In genomic region chr5:76325876-76326491, GRCh38 we compare ENCODE assay signal across 10 cellular contexts.
A peak's percentile ranks its signal among the peaks of the same experiment; 100 is the strongest.
DNase-seq lines count a peak whose midpoint lies in the region; ATAC-seq and TF ChIP-seq lines count a peak whose summit lies in the region.
"Had no signal": no experiment of that assay in that cellular context is flagged by ENCODE, and none has a peak within 500 bp of the region (broad histone marks: within the 10 kb centered on the region; RNA-seq: fewer than 3 reads in every experiment).

No MANE protein-coding gene starts in this region.

- H3K27me3 ChIP-seq in DOHH2 (ENCODE audit: control insufficient read depth, low read length) (no peaks in the 10 kb centered on the region), endodermal cell (ENCODE audit: control insufficient read depth, insufficient read depth, low read length, poor library complexity, severe bottlenecking) (no peaks in the 10 kb centered on the region)
- H3K27me3 ChIP-seq: esophagus squamous epithelium had no signal

- H3K4me2 ChIP-seq in DOHH2 (ENCODE audit: low read length) = peak overlapping the region; percentile 64

- peaks cover 3% of the 10 kb centered on the region for H3K36me3 Mint-ChIP-seq in T-cell
- H3K36me3 Mint-ChIP-seq in endodermal cell (ENCODE audit: low read depth) = peaks cover 5% of the 10 kb centered on the region
- H3K36me3 Mint-ChIP-seq in progenitor cell of endocrine pancreas (ENCODE audit: insufficient read depth) = no peaks in the 10 kb centered on the region

- H3K36me3 ChIP-seq in DOHH2 (ENCODE audit: control insufficient read depth, low read length) (no peaks in the 10 kb centered on the region), endodermal cell (ENCODE audit: control insufficient read depth, insufficient read depth, low read length) (no peaks in the 10 kb centered on the region)
- H3K36me3 ChIP-seq: esophagus squamous epithelium had no signal

- H3K27ac Mint-ChIP-seq in T-cell (peak overlapping the region; percentile 96 to 97), endodermal cell (no peak overlapping the region), progenitor cell of endocrine pancreas (peak overlapping the region; percentile 86)

- no peaks in the 10 kb centered on the region for H3K79me2 ChIP-seq in DOHH2 (ENCODE audit: control insufficient read depth, low read length)

- WGBS in endodermal cell (ENCODE audit: insufficient coverage in 1 of 2, insufficient read length in 1 of 2), 2 experiments = 0 to 53% methylated on average over 1 to 3 of the region's 3 CpGs

- H3K4me1 Mint-ChIP-seq in T-cell = peaks cover 63 to 73% (median 68%) of the 10 kb centered on the region in 3 donors
- peaks cover 56% of the 10 kb centered on the region for H3K4me1 Mint-ChIP-seq in endodermal cell
- H3K4me1 Mint-ChIP-seq in progenitor cell of endocrine pancreas (ENCODE audit: low read depth) = peaks cover 37% of the 10 kb centered on the region

- TF ChIP-seq CTCF in DOHH2 (IDR thresholded peaks at IDR 0.05; ENCODE audit: low read depth, low read length, poor library complexity, severe bottlenecking) = no peak
- TF ChIP-seq CTCF in endodermal cell (conservative IDR thresholded peaks at IDR 0.05) = no peak
- no peak for TF ChIP-seq CTCF in progenitor cell of endocrine pancreas (IDR thresholded peaks at IDR 0.05; ENCODE audit: unreplicated experiment)

- H3K4me3 ChIP-seq in DOHH2 (ENCODE audit: low read length) (peak overlapping the region; percentile 49), endodermal cell (ENCODE audit: low read length) (no peak overlapping the region)
- H3K4me3 ChIP-seq: esophagus squamous epithelium had no signal

- H3K9me2 ChIP-seq in DOHH2 (replicated peaks; ENCODE audit: control insufficient read depth, low read length) = no peaks in the 10 kb centered on the region

- no peaks in the 10 kb centered on the region for H3K27me3 Mint-ChIP-seq in T-cell
- peaks cover 3% of the 10 kb centered on the region for H3K27me3 Mint-ChIP-seq in endodermal cell (ENCODE audit: insufficient read depth)
- H3K27me3 Mint-ChIP-seq in progenitor cell of endocrine pancreas = no peaks in the 10 kb centered on the region

- H3K27ac ChIP-seq in DOHH2 (ENCODE audit: low read depth, low read length) (no peak overlapping the region), endodermal cell (ENCODE audit: low read depth, low read length) (peak overlapping the region; percentile 67)

- DNase-seq in T-cell (peak in 31 of 34 experiments; percentile 11 to 66 (median 36)), endodermal cell (no peak), progenitor cell of endocrine pancreas (ENCODE audit: low spot score, unreplicated experiment) (no peak), SKM-1 treated with dmso at 0.1 percent for 144 hours (lab: John Stamatoyannopoulos, UW; ENCODE audit: unreplicated experiment) (no peak), OCI-M1 (lab: John Stamatoyannopoulos, UW) (no peak), DMS 273 treated with DMSO at 0.1 percent for 48 hours (lab: John Stamatoyannopoulos, UW) (no peak)
- DNase-seq: esophagus squamous epithelium, NCI-H146 had no signal

- POLR2A ChIA-PET in T-cell (lab: Charles Lee) = interaction anchor here (0.7 to 1.6 kb wide), 5 partner anchors 9 to 289 kb away, joined by 3 to 5 read pairs (median 4); partner anchors contain the start of gene IQGAP2 (in 1 of the 2)

- H3K4me3 Mint-ChIP-seq in T-cell (peak overlapping the region; percentile 55 to 76 (median 61)), endodermal cell (peak overlapping the region; percentile 47), progenitor cell of endocrine pancreas (ENCODE audit: low read depth) (peak overlapping the region; percentile 55)

- peaks cover 23% of the 10 kb centered on the region for H3K4me1 ChIP-seq in DOHH2 (ENCODE audit: control insufficient read depth, low read length)
- H3K4me1 ChIP-seq in endodermal cell (ENCODE audit: control insufficient read depth, insufficient read depth, low read length) = peaks cover 30% of the 10 kb centered on the region

- H3K9me3 ChIP-seq in DOHH2 (ENCODE audit: control insufficient read depth, insufficient read depth, low read length) = no peaks in the 10 kb centered on the region
- H3K9me3 ChIP-seq in endodermal cell (ENCODE audit: control insufficient read depth, low read length) = no peaks in the 10 kb centered on the region

- no peaks in the 10 kb centered on the region for H4K20me1 ChIP-seq in DOHH2 (ENCODE audit: control insufficient read depth, insufficient read depth, low read depth, low read length)

- H3K9me3 Mint-ChIP-seq in T-cell = peaks cover 0 to 12% (median 8%) of the 10 kb centered on the region in 3 donors
- peaks cover 19% of the 10 kb centered on the region for H3K9me3 Mint-ChIP-seq in endodermal cell
- peaks cover 6% of the 10 kb centered on the region for H3K9me3 Mint-ChIP-seq in progenitor cell of endocrine pancreas (ENCODE audit: low read depth)

- ATAC-seq in T-cell (replicated peaks in 1 of 4) = peak; percentile 84 to 94 (median 91)
- ATAC-seq in HG02588 (IDR thresholded peaks at IDR 0.05; ENCODE audit: unreplicated experiment) = no peak

- no peak overlapping the region for H3K9ac ChIP-seq in endodermal cell (ENCODE audit: extremely low read depth, low read length, poor library complexity, severe bottlenecking)

- CTCF ChIA-PET in T-cell (lab: Charles Lee) = interaction anchor here (0.7 to 0.9 kb wide), 6 partner anchors 80 to 445 kb away, joined by 3 to 5 read pairs (median 4); no protein-coding TSS in a partner anchor

- no peaks in the 10 kb centered on the region for H3F3A ChIP-seq in DOHH2 (ENCODE audit: control insufficient read depth, insufficient read depth)

Comparison
In these comparisons a context has a peak if more than half of its experiments do, and no peak if none do; other contexts are left out.
1. DNase-seq: peak in T-cell (31 of 34); none in endodermal cell (single experiment), progenitor cell of endocrine pancreas (single experiment), SKM-1 treated with dmso at 0.1 percent for 144 hours (single experiment), OCI-M1 (single experiment) and DMS 273 treated with DMSO at 0.1 percent for 48 hours (single experiment).
2. Peak in every context shown above with its lines, with median percentiles within 50 percentile points of each other: H3K4me3 Mint-ChIP-seq.